In the genomic region with DNA sequence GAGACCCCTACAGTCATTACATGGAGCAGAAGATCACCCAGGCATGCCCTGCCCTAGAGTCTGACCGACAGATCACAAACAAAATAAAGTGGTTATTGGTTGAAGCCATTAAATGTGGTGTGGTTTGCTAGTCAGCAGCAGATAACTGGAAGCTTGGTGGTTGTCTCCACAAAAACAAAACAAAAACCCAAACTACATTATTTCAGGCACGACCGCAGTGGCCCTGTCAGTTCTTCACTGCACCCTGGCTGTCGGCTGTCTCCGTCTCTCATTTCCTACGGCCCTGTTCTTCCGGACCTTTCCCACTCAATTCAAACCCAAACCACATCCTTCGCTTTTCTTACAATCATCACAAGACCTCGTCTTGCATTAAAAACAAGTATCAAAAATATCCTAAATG, we compare ENCODE assay signal across 9 cellular contexts.
"Had no signal": no experiment of that assay in that cellular context is flagged by ENCODE, and none has a peak within 500 bp of the region (broad histone marks: within the 10 kb centered on the region; RNA-seq: fewer than 3 reads in every experiment).

No MANE protein-coding gene starts in this region.

- H3K4me3 ChIP-seq: GM23248, HAP-1 had no signal

- DNase-seq: GM23248, GOT3, H7, HFFc6, KBM-7 had no signal

- H3K36me3 ChIP-seq: HAP-1 had no signal

- H3K27ac ChIP-seq: GM23248, HL-60 had no signal

- ATAC-seq: HCT116, HepG2 had no signal

- H3K9ac ChIP-seq: GM23248 had no signal

- H3K4me3 Mint-ChIP-seq: HFFc6 had no signal

- H3K27ac Mint-ChIP-seq: HFFc6 had no signal

- H3K4me1 ChIP-seq: HAP-1 had no signal

- H2AFZ ChIP-seq: GM23248 had no signal

- H3K9me3 Mint-ChIP-seq: HFFc6 had no signal

- H3K9me3 ChIP-seq: HAP-1 had no signal
